Comparison of ENCODE assay signal across 1 cellular context in the genomic region with DNA sequence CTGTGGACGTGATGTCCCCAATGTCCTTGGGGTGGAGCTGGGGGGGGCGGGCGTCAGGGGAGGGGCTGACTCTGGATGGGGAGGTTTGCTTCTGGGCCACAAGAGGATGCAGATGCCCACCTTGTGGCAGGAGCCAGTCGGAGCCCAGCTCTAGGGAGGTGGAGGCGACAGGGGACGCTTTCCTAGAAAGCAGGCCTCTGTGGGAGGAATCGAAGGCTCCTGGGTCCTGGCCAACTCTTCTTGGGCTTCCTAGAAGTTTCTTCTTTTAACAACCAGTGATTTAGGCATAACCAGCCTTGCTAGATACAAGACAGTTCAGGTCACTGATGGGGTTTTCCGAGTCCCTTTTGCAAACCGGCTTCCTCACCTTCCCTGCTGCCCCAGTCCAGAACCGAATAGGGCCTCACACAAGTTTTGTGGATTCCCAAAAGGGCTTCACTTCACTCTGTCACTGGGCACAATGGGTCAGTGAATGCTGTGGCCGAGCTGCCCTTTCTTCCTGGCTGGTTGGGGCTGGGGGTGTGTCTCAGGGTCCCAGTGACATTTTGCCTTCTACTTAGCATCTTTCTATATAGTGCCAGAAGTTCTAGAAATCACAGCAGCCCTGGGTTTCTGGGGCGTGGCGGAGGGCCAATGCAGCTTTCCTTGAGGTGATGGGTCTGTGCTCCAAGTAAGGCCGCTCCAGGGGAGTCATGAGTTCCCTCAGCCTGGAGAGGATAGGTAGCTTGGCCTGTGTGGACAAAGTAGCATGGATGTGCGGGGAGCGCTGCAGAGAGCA.
TF ChIP-seq lines count a peak whose summit lies in the region.

No MANE protein-coding gene starts in this region.

TF ChIP-seq in H1, 55 proteins besides CTCF, POLR2A, EP300 and RAD21:
- TF ChIP-seq CHD1 (IDR thresholded peaks at IDR 0.05; ENCODE audit: low read depth, low read length) (no peak), SP2 (IDR thresholded peaks at IDR 0.05; ENCODE audit: low read length) (no peak), KDM5A (IDR thresholded peaks at IDR 0.05; ENCODE audit: low read length) (no peak), HDAC6 (IDR thresholded peaks at IDR 0.05; ENCODE audit: low read depth, low read length) (no peak), SIX5 (IDR thresholded peaks at IDR 0.05; ENCODE audit: low read depth, low read length) (no peak), SUZ12 (IDR thresholded peaks at IDR 0.05; ENCODE audit: low read length) (no peak), ZNF274 (IDR thresholded peaks at IDR 0.05; ENCODE audit: borderline replicate concordance, extremely low read depth, low read length) (no peak), CHD2 (IDR thresholded peaks at IDR 0.05; ENCODE audit: low read length) (no peak), RNF2 (IDR thresholded peaks at IDR 0.05; ENCODE audit: borderline replicate concordance, low read depth, low read length, missing control alignments, poor library complexity, severe bottlenecking) (no peak), NANOG (IDR thresholded peaks at IDR 0.05; ENCODE audit: insufficient read depth, low read depth, low read length, poor library complexity, severe bottlenecking) (no peak), KDM4A (IDR thresholded peaks at IDR 0.05; ENCODE audit: low read depth, low read length, severe bottlenecking) (no peak), SAP30 (IDR thresholded peaks at IDR 0.05; ENCODE audit: insufficient read depth, insufficient replicate concordance, low read length) (no peak), SP1 (IDR thresholded peaks at IDR 0.05; ENCODE audit: low read depth, low read length) (no peak), POLR2AphosphoS5 (IDR thresholded peaks at IDR 0.05; ENCODE audit: low read depth, low read length) (no peak), EGR1 (IDR thresholded peaks at IDR 0.05; ENCODE audit: borderline replicate concordance, low read depth, low read length) (no peak)
TF ChIP-seq in H1: peak in this region for 0.
